Comparison of ENCODE assay signal across 17 cellular contexts in genomic region chr6:164345856-164346496, GRCh38.
DNase-seq lines count a peak whose midpoint lies in the region; ATAC-seq and TF ChIP-seq lines count a peak whose summit lies in the region.
"Had no signal": no experiment of that assay in that cellular context is flagged by ENCODE, and none has a peak within 500 bp of the region (broad histone marks: within the 10 kb centered on the region; RNA-seq: fewer than 3 reads in every experiment).

No MANE protein-coding gene starts in this region.

- peaks cover 12% of the 10 kb centered on the region for H3K9me3 ChIP-seq in ES-I3 (ENCODE audit: control insufficient read depth, insufficient read depth, low read length)
- peaks cover 15% of the 10 kb centered on the region for H3K9me3 ChIP-seq in HUES64 (ENCODE audit: insufficient read depth, low read depth, low read length)
- H3K9me3 ChIP-seq in mucosa of descending colon, result peaks cover 31% of the 10 kb centered on the region
- H3K9me3 ChIP-seq: Peyer's patch had no signal

- no peak overlapping the region for H3K4me3 ChIP-seq in HUES64 (ENCODE audit: low read length)
- no peak overlapping the region for H3K4me3 ChIP-seq in mucosa of descending colon
- H3K4me3 ChIP-seq: GM12878, Peyer's patch had no signal

- H3K27me3 Mint-ChIP-seq in neural crest cell (ENCODE audit: low read depth) (no peaks in the 10 kb centered on the region), HFFc6 (ENCODE audit: insufficient read depth) (no peaks in the 10 kb centered on the region; the same call in 1 of the 2 replicates)

- H3K4me1 ChIP-seq in ES-I3 (ENCODE audit: insufficient read depth, low read length), result peaks cover 14% of the 10 kb centered on the region
- H3K4me1 ChIP-seq in HUES64 (ENCODE audit: insufficient read depth, low read length), result peaks cover 19% of the 10 kb centered on the region
- no peaks in the 10 kb centered on the region for H3K4me1 ChIP-seq in mucosa of descending colon (ENCODE audit: low read depth)
- H3K4me1 ChIP-seq: Peyer's patch had no signal

- peak overlapping the region; percentile 65 for H3K27ac Mint-ChIP-seq in neural crest cell (ENCODE audit: unreplicated experiment)
- no peak overlapping the region for H3K27ac Mint-ChIP-seq in HFFc6

- H3K4me1 Mint-ChIP-seq in neural crest cell, result peaks cover 50% of the 10 kb centered on the region
- H3K4me1 Mint-ChIP-seq in HFFc6 (ENCODE audit: low read depth), result no peaks in the 10 kb centered on the region
- H3K4me1 Mint-ChIP-seq: CD14-positive monocyte had no signal

- no peaks in the 10 kb centered on the region for H3K9me3 Mint-ChIP-seq in neural crest cell
- peaks cover 30% of the 10 kb centered on the region for H3K9me3 Mint-ChIP-seq in HFFc6

- no peaks in the 10 kb centered on the region for H3K36me3 ChIP-seq in ES-I3 (ENCODE audit: insufficient read depth, low read length)
- no peaks in the 10 kb centered on the region for H3K36me3 ChIP-seq in HUES64 (ENCODE audit: insufficient read depth, low read length)
- no peaks in the 10 kb centered on the region for H3K36me3 ChIP-seq in mucosa of descending colon (ENCODE audit: low read depth)
- H3K36me3 ChIP-seq: Peyer's patch had no signal

- intact Hi-C loops in mucosa of descending colon (cut with DNase I, micrococcal nuclease), result no loop called here

- ATAC-seq in HG03442 (IDR thresholded peaks at IDR 0.05; ENCODE audit: unreplicated experiment), result no peak
- no peak for ATAC-seq in mucosa of descending colon
- ATAC-seq in HG02981 (IDR thresholded peaks at IDR 0.05; ENCODE audit: unreplicated experiment), result no peak
- ATAC-seq: GM12878 had no signal

- TF ChIP-seq CTCF in neural crest cell (conservative IDR thresholded peaks at IDR 0.05), result no peak
- no peak for TF ChIP-seq CTCF in mucosa of descending colon (IDR thresholded peaks at IDR 0.05)
- TF ChIP-seq CTCF in HFFc6 (IDR thresholded peaks at IDR 0.05), result no peak

- no peaks in the 10 kb centered on the region for H3K27me3 ChIP-seq in HUES64 (ENCODE audit: insufficient read depth, low read length)
- H3K27me3 ChIP-seq: Peyer's patch had no signal

- peak overlapping the region; percentile 15; the same call in 1 of the 2 replicates for H3K9ac ChIP-seq in ES-I3 (ENCODE audit: low read depth, low read length)
- no peak overlapping the region; the same call in 1 of the 2 replicates for H3K9ac ChIP-seq in HUES64 (ENCODE audit: low read depth, low read length)

- H3K27ac ChIP-seq in HUES64 (ENCODE audit: low read depth, low read length), result peak overlapping the region; percentile 98
- peak overlapping the region; percentile 20 for H3K27ac ChIP-seq in cingulate gyrus (ENCODE audit: low read depth, low read length)
- H3K27ac ChIP-seq: Peyer's patch had no signal

- 76% methylated on average over 7 of the region's 7 CpGs for WGBS in HUES64

- H3K4me3 Mint-ChIP-seq in neural crest cell (peak overlapping the region; percentile 14), HFFc6 (no peak overlapping the region)
- H3K4me3 Mint-ChIP-seq: CD14-positive monocyte had no signal

- H3K36me3 Mint-ChIP-seq in neural crest cell (ENCODE audit: low read depth) (peaks cover 2% of the 10 kb centered on the region), HFFc6 (ENCODE audit: low read depth) (no peaks in the 10 kb centered on the region)
- H3K36me3 Mint-ChIP-seq: CD14-positive monocyte had no signal

- DNase-seq in neural crest cell (ENCODE audit: low read depth, low spot score) (no peak), mucosa of descending colon (no peak), HFFc6 (no peak)
- DNase-seq: COR-L47, Kasumi-1, NCI-H1930, NCI-H2171 treated with DMSO at 0.1 percent for 48 hours, NCI-H82, Peyer's patch, SHP77 had no signal
